In the genomic region with DNA sequence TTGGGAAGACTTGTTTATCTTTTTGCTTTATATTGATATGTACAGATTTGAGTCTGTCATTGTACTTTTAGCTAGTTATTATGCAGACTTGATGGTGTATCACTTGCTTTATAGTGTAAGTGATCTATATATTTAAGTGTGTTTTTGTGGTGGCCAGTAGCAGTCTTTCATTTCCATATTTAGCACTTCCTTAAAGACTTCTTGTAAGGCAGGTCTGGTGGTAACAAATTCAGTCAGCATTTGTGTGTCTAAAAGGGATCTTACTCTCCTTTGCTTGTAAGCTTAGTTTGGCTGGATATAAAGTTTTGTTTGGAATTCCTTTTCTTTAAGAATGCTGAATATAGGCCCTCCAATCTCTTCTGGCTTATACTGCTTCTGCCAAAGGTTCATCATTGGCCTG, we compare ENCODE assay signal across 1 cellular context.
A peak's percentile ranks its signal among the peaks of the same experiment; 100 is the strongest.
TF ChIP-seq lines count a peak whose summit lies in the region.

No MANE protein-coding gene starts in this region.

TF ChIP-seq in GM12878, 131 proteins besides CTCF, POLR2A, EP300 and RAD21:
- TF ChIP-seq, protein P1, sequence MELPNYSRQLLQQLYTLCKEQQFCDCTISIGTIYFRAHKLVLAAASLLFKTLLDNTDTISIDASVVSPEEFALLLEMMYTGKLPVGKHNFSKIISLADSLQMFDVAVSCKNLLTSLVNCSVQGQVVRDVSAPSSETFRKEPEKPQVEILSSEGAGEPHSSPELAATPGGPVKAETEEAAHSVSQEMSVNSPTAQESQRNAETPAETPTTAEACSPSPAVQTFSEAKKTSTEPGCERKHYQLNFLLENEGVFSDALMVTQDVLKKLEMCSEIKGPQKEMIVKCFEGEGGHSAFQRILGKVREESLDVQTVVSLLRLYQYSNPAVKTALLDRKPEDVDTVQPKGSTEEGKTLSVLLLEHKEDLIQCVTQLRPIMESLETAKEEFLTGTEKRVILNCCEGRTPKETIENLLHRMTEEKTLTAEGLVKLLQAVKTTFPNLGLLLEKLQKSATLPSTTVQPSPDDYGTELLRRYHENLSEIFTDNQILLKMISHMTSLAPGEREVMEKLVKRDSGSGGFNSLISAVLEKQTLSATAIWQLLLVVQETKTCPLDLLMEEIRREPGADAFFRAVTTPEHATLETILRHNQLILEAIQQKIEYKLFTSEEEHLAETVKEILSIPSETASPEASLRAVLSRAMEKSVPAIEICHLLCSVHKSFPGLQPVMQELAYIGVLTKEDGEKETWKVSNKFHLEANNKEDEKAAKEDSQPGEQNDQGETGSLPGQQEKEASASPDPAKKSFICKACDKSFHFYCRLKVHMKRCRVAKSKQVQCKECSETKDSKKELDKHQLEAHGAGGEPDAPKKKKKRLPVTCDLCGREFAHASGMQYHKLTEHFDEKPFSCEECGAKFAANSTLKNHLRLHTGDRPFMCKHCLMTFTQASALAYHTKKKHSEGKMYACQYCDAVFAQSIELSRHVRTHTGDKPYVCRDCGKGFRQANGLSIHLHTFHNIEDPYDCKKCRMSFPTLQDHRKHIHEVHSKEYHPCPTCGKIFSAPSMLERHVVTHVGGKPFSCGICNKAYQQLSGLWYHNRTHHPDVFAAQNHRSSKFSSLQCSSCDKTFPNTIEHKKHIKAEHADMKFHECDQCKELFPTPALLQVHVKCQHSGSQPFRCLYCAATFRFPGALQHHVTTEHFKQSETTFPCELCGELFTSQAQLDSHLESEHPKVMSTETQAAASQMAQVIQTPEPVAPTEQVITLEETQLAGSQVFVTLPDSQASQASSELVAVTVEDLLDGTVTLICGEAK (IDR thresholded peaks at IDR 0.05; ENCODE audit: borderline replicate concordance), result 0 out of 2 replicates have a peak, but pooled peaks have one; percentile 16
- no peak for TF ChIP-seq ASH2L (IDR thresholded peaks at IDR 0.05; ENCODE audit: borderline replicate concordance, low read depth)
